Comparison of ENCODE assay signal across 25 cellular contexts in genomic region chr3:155661730-155662129, GRCh38.
DNase-seq lines count a peak whose midpoint lies in the region; ATAC-seq, FAIRE-seq and TF ChIP-seq lines count a peak whose summit lies in the region.
"Had no signal": no experiment of that assay in that cellular context is flagged by ENCODE, and none has a peak within 500 bp of the region (broad histone marks: within the 10 kb centered on the region; RNA-seq: fewer than 3 reads in every experiment).

No MANE protein-coding gene starts in this region.

- H3K27me3 Mint-ChIP-seq in activated CD4-positive, alpha-beta T cell treated with anti-CD3 and anti-CD28 coated beads for 36 hours = no peaks in the 10 kb centered on the region
- H3K27me3 Mint-ChIP-seq: IgD-negative memory B cell had no signal

- H3K4me3 Mint-ChIP-seq in activated CD4-positive, alpha-beta T cell treated with anti-CD3 and anti-CD28 coated beads for 36 hours = no peak overlapping the region
- H3K4me3 Mint-ChIP-seq: CD8-positive, alpha-beta T cell; HFFc6; IgD-negative memory B cell had no signal

- no peak for TF ChIP-seq POLR2A in thyroid gland (IDR thresholded peaks at IDR 0.05)

- CTCF ChIA-PET in activated CD4-positive, alpha-beta T cell treated with anti-CD3 and anti-CD28 coated beads for 36 hours (lab: Charles Lee) = interaction anchor here (0.8 to 1.0 kb wide), 2 partner anchors 13 to 46 kb away, joined by 3 to 4 read pairs; no protein-coding TSS in a partner anchor

- intact Hi-C loops in activated CD4-positive, alpha-beta T cell treated with anti-CD3 and anti-CD28 coated beads for 36 hours (cut with DNase I, micrococcal nuclease) = no loop called here
- intact Hi-C loops in mucosa of descending colon (cut with DNase I, micrococcal nuclease) (no loop called here), thyroid gland (cut with DNase I) (no loop called here)

- no peak for DNase-seq in activated CD4-positive, alpha-beta T cell treated with anti-CD3 and anti-CD28 coated beads for 36 hours
- no peak for DNase-seq in activated CD4-positive, alpha-beta T cell treated with anti-CD3 and anti-CD28 coated beads, Interleukin-2, amount 50 U/mL, for 1 hour
- DNase-seq in bronchial epithelial cell (ENCODE audit: low read depth) (peak; percentile 84), mucosa of descending colon (no peak), thyroid gland (no peak), NCI-H510A (lab: John Stamatoyannopoulos, UW) (no peak)
- no peak for DNase-seq in central memory CD4-positive, alpha-beta T cell
- DNase-seq: CD8-positive, alpha-beta T cell; GDM1; HFFc6; Kasumi-1; NCI-H1105; NCI-H1694 treated with DMSO at 0.1 percent for 48 hours; NCI-H2107; NCI-H226; NCI-H748 treated with DMSO at 0.1 percent for 48 hours; SJCRH30 had no signal

- POLR2A ChIA-PET in activated CD4-positive, alpha-beta T cell treated with anti-CD3 and anti-CD28 coated beads for 36 hours (lab: Charles Lee) = interaction anchor here (0.6 kb wide), 1 partner anchor 302 kb away, joined by 3 read pairs; no protein-coding TSS in a partner anchor

- ATAC-seq in activated CD4-positive, alpha-beta T cell treated with anti-CD3 and anti-CD28 coated beads for 36 hours = peak; percentile 19
- peak; percentile 38 for ATAC-seq in mucosa of descending colon
- no peak for ATAC-seq in HG03196 (IDR thresholded peaks at IDR 0.05; ENCODE audit: unreplicated experiment)
- ATAC-seq: CD8-positive, alpha-beta T cell; GM12878 had no signal

- no peaks in the 10 kb centered on the region for H3K36me3 Mint-ChIP-seq in activated CD4-positive, alpha-beta T cell treated with anti-CD3 and anti-CD28 coated beads for 36 hours (ENCODE audit: low read depth)
- H3K36me3 Mint-ChIP-seq: CD8-positive, alpha-beta T cell; IgD-negative memory B cell had no signal

- H3K36me3 ChIP-seq in bronchial epithelial cell (ENCODE audit: control insufficient read depth, insufficient read depth, low read length) = no peaks in the 10 kb centered on the region
- H3K36me3 ChIP-seq in mucosa of descending colon (ENCODE audit: low read depth) = no peaks in the 10 kb centered on the region
- no peaks in the 10 kb centered on the region for H3K36me3 ChIP-seq in thyroid gland
- H3K36me3 ChIP-seq: BLaER1, SJCRH30 had no signal

- H3K4me1 ChIP-seq in mucosa of descending colon (ENCODE audit: low read depth) (peaks cover 3% of the 10 kb centered on the region), thyroid gland (peaks cover 25 to 28% of the 10 kb centered on the region in 2 donors)
- H3K4me1 ChIP-seq: SJCRH30 had no signal

- no peaks in the 10 kb centered on the region for H3K9me3 Mint-ChIP-seq in activated CD4-positive, alpha-beta T cell treated with anti-CD3 and anti-CD28 coated beads for 36 hours (ENCODE audit: low read depth)
- H3K9me3 Mint-ChIP-seq: CD8-positive, alpha-beta T cell; HFFc6; IgD-negative memory B cell had no signal

- no peak for FAIRE-seq in bronchial epithelial cell (lab: Jason Lieb, UNC)
- FAIRE-seq: D721Med, GM12878, H1 had no signal

- no peaks in the 10 kb centered on the region for H3K4me1 Mint-ChIP-seq in activated CD4-positive, alpha-beta T cell treated with anti-CD3 and anti-CD28 coated beads for 36 hours
- H3K4me1 Mint-ChIP-seq: IgD-negative memory B cell had no signal

- H3K27me3 ChIP-seq in bronchial epithelial cell (ENCODE audit: control insufficient read depth, insufficient read depth, low read length) (no peaks in the 10 kb centered on the region), thyroid gland (no peaks in the 10 kb centered on the region)
- H3K27me3 ChIP-seq: BLaER1, SJCRH30 had no signal

- H3K4me3 ChIP-seq in bronchial epithelial cell (ENCODE audit: low read depth, low read length) = no peak overlapping the region
- H3K4me3 ChIP-seq in mucosa of descending colon = no peak overlapping the region
- no peak overlapping the region for H3K4me3 ChIP-seq in thyroid gland (replicated peaks in 1 of 3)
- H3K4me3 ChIP-seq: BLaER1, GM12878, SJCRH30 had no signal

- TF ChIP-seq CTCF in bronchial epithelial cell (IDR thresholded peaks at IDR 0.05; ENCODE audit: insufficient read depth, low read length, severe bottlenecking) = no peak
- TF ChIP-seq CTCF in mucosa of descending colon (IDR thresholded peaks at IDR 0.05) = no peak
- TF ChIP-seq CTCF in thyroid gland (IDR thresholded peaks at IDR 0.05) = no peak

- H3K27ac Mint-ChIP-seq in activated CD4-positive, alpha-beta T cell treated with anti-CD3 and anti-CD28 coated beads for 36 hours = no peak overlapping the region
- H3K27ac Mint-ChIP-seq: CD8-positive, alpha-beta T cell; HFFc6; IgD-negative memory B cell had no signal

- peak overlapping the region in 2 of 3 donors; percentile 21 to 68 for H3K27ac ChIP-seq in thyroid gland
- H3K27ac ChIP-seq: 22Rv1, BLaER1, RWPE1, SJCRH30 had no signal

- H3K9me3 ChIP-seq in mucosa of descending colon = no peaks in the 10 kb centered on the region
- no peaks in the 10 kb centered on the region for H3K9me3 ChIP-seq in thyroid gland
- H3K9me3 ChIP-seq: BLaER1, SJCRH30 had no signal
